11 cellular contexts compared by ENCODE assay signal in the genomic region with DNA sequence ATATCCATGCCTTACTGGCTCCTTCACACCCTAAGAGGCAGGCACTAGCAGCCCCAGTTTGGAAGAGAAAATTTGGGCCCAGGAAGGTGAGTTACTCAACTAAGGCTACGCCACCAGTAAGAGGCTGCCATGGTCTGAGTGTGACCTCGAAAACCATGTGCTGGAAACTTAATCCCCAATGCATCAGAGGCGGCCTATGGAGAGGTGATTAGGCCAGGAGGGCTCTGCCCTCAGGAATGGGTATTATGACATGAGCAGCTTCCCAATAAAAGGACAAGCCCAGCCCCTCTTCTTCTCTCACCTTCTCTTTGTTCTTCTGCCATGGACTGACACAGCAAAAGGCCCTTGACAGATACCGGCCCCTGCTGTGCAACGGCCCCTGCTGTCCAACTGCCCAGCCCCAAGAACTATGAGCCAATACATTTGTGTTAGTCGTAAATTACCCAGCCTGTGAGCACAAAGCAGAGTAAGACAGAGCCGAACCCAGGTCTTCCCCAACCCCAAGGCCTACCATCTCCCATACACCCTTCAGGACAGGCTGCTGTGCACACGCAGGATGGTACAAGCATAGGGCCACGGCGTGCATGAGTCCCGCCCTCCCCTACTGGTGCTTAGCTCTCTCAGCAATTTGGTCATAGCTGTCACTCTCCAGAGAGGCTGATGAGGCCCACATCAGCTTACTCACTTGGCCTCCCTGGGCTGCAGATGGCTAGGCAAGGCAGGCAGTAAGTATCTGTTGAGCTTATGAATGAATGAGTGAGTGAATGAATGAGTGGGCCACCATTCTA. TPM values are rescaled to one million over a fixed set of nuclear protein-coding genes. Genes with fewer than 3 reads are reported as not detected.
A peak's percentile ranks its signal among the peaks of the same experiment; 100 is the strongest.
DNase-seq lines count a peak whose midpoint lies in the region; ATAC-seq, FAIRE-seq and TF ChIP-seq lines count a peak whose summit lies in the region.
"Had no signal": no experiment of that assay in that cellular context is flagged by ENCODE, and none has a peak within 500 bp of the region (broad histone marks: within the 10 kb centered on the region; RNA-seq: fewer than 3 reads in every experiment).

No MANE protein-coding gene starts in this region.

- no peak for DNase-seq in activated CD4-positive, alpha-beta T cell treated with anti-CD3 and anti-CD28 coated beads for 36 hours
- DNase-seq in activated CD4-positive, alpha-beta T cell treated with anti-CD3 and anti-CD28 coated beads for 1 hour = no peak
- DNase-seq in activated naive CD8-positive, alpha-beta T cell treated with anti-CD3 and anti-CD28 coated beads for 36 hours = no peak
- DNase-seq in right atrium auricular region (ENCODE audit: low spot score) (no peak), substantia nigra (lab: John Stamatoyannopoulos, UW) (no peak), urothelium cell line (ENCODE audit: low spot score) (no peak)
- DNase-seq: Karpas-422, NCI-H510A had no signal

- H3K4me3 ChIP-seq in right atrium auricular region = no peak overlapping the region
- H3K4me3 ChIP-seq: suprapubic skin had no signal

- no peaks in the 10 kb centered on the region for H3K9me3 ChIP-seq in right atrium auricular region
- H3K9me3 ChIP-seq: suprapubic skin had no signal

- H3K4me3 Mint-ChIP-seq in activated CD4-positive, alpha-beta T cell treated with anti-CD3 and anti-CD28 coated beads for 36 hours = no peak overlapping the region
- no peak overlapping the region for H3K4me3 Mint-ChIP-seq in activated naive CD8-positive, alpha-beta T cell treated with anti-CD3 and anti-CD28 coated beads for 36 hours

- H3K27ac Mint-ChIP-seq in activated CD4-positive, alpha-beta T cell treated with anti-CD3 and anti-CD28 coated beads for 36 hours = peak overlapping the region; percentile 56
- peak overlapping the region; percentile 91 for H3K27ac Mint-ChIP-seq in activated naive CD8-positive, alpha-beta T cell treated with anti-CD3 and anti-CD28 coated beads for 36 hours

- H3K27ac ChIP-seq in right atrium auricular region = peak overlapping the region; percentile 90 to 97
- H3K27ac ChIP-seq in substantia nigra (ENCODE audit: low read depth, low read length, poor library complexity, severe bottlenecking) = peak overlapping the region; percentile 4
- H3K27ac ChIP-seq: suprapubic skin had no signal

- CTCF ChIA-PET in activated CD4-positive, alpha-beta T cell treated with anti-CD3 and anti-CD28 coated beads for 36 hours (lab: Charles Lee) = interaction anchor here (0.6 to 1.0 kb wide), 4 partner anchors 15 to 949 kb away, joined by 3 to 6 read pairs (median 4); partner anchors contain the start of gene WDR1

- no peak for ATAC-seq in activated CD4-positive, alpha-beta T cell treated with anti-CD3 and anti-CD28 coated beads for 36 hours
- no peak for ATAC-seq in HG03095 (IDR thresholded peaks at IDR 0.05; ENCODE audit: unreplicated experiment)
- ATAC-seq in HG02759 (IDR thresholded peaks at IDR 0.05; ENCODE audit: unreplicated experiment) = no peak

- no peaks in the 10 kb centered on the region for H3K27me3 Mint-ChIP-seq in activated CD4-positive, alpha-beta T cell treated with anti-CD3 and anti-CD28 coated beads for 36 hours
- no peaks in the 10 kb centered on the region for H3K27me3 Mint-ChIP-seq in activated naive CD8-positive, alpha-beta T cell treated with anti-CD3 and anti-CD28 coated beads for 36 hours

- POLR2A ChIA-PET in activated CD4-positive, alpha-beta T cell treated with anti-CD3 and anti-CD28 coated beads for 36 hours (lab: Charles Lee) = interaction anchor here (2.6 kb wide), 1 partner anchor 15 kb away, joined by 13 read pairs; the partner anchor contains the start of gene WDR1

- FAIRE-seq in urothelium cell line (lab: Jason Lieb, UNC) = no peak

- H3K9me3 Mint-ChIP-seq in activated CD4-positive, alpha-beta T cell treated with anti-CD3 and anti-CD28 coated beads for 36 hours (ENCODE audit: low read depth) = no peaks in the 10 kb centered on the region
- no peaks in the 10 kb centered on the region for H3K9me3 Mint-ChIP-seq in activated naive CD8-positive, alpha-beta T cell treated with anti-CD3 and anti-CD28 coated beads for 36 hours

- no peak for TF ChIP-seq CTCF in right atrium auricular region (IDR thresholded peaks at IDR 0.05)

- H3K27me3 ChIP-seq in right atrium auricular region = no peaks in the 10 kb centered on the region
- H3K27me3 ChIP-seq: suprapubic skin had no signal

- peaks cover 0 to 100% of the 10 kb centered on the region in 2 donors for H3K4me1 ChIP-seq in right atrium auricular region

- H3K36me3 ChIP-seq in right atrium auricular region = peaks cover 62% of the 10 kb centered on the region

- peaks cover 99% of the 10 kb centered on the region for H3K4me1 Mint-ChIP-seq in activated CD4-positive, alpha-beta T cell treated with anti-CD3 and anti-CD28 coated beads for 36 hours
- peaks cover 96% of the 10 kb centered on the region for H3K4me1 Mint-ChIP-seq in activated naive CD8-positive, alpha-beta T cell treated with anti-CD3 and anti-CD28 coated beads for 36 hours

- H3K36me3 Mint-ChIP-seq in activated CD4-positive, alpha-beta T cell treated with anti-CD3 and anti-CD28 coated beads for 36 hours (ENCODE audit: low read depth) = peaks cover 87% of the 10 kb centered on the region
- peaks cover 68% of the 10 kb centered on the region for H3K36me3 Mint-ChIP-seq in activated naive CD8-positive, alpha-beta T cell treated with anti-CD3 and anti-CD28 coated beads for 36 hours

- intact Hi-C loops in activated CD4-positive, alpha-beta T cell treated with anti-CD3 and anti-CD28 coated beads for 36 hours (cut with DNase I, micrococcal nuclease) = no loop called here

RNA-seq across cellular contexts. Expression of gene WDR1, which starts 14.2 kb away (rescaled TPM):
- 100 to 1,000 TPM; 308 to 354 TPM for total RNA-seq in activated CD4-positive, alpha-beta T cell treated with anti-CD3 and anti-CD28 coated beads for 36 hours
- 100 to 1,000 TPM; 372 to 385 TPM for total RNA-seq in activated naive CD8-positive, alpha-beta T cell treated with anti-CD3 and anti-CD28 coated beads for 36 hours
- total RNA-seq in right atrium auricular region = 100 to 1,000 TPM; 109 to 216 TPM
